ENCODE assay signal across 27 cellular contexts in the genomic region with DNA sequence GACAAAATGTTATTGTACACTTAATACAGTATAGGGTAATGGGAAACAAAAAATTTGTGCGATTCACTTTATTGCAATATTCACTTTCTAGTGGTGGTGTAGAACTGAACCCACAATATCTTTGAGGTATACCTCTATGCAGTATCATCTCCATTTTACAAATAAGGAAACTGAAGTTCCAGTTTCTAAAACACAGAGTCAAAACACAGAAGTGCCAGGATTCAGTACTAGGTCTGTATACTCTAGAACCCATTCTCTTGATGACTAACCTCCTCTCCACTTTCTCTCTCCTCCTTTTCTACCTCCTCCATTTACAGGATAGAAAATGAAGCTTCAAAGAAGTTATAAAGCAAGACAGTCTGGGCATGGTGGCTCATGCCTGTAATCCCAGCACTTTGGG.
DNase-seq lines count a peak whose midpoint lies in the region; ATAC-seq and TF ChIP-seq lines count a peak whose summit lies in the region.
"Had no signal": no experiment of that assay in that cellular context is flagged by ENCODE, and none has a peak within 500 bp of the region (broad histone marks: within the 10 kb centered on the region; RNA-seq: fewer than 3 reads in every experiment).

No MANE protein-coding gene starts in this region.

- DNase-seq in activated gamma-delta T cell treated with Interleukin-2 at 50 U/mL for 16 hours, result no peak
- DNase-seq in omental fat pad (ENCODE audit: low spot score), result no peak
- DNase-seq: activated CD4-positive, alpha-beta T cell treated with anti-CD3 and anti-CD28 coated beads, Interleukin-2, amount 50 U/mL, for 48 hours; activated CD4-positive, CD25-positive, alpha-beta regulatory T cell; activated CD8-positive, alpha-beta memory T cell treated with anti-CD3 and anti-CD28 coated beads, Interleukin-2, amount 50 U/mL, for 4 hours; activated effector memory CD4-positive, alpha-beta T cell treated with anti-CD3 and anti-CD28 coated beads, Interleukin-2, amount 50 U/mL, for 16 hours; caudate nucleus; effector CD8-positive, alpha-beta T cell; hippocampal formation; lower lobe of right lung; midbrain; naive B cell; NCI-H1048; NCI-H2107; NCI-H345; NCI-H69; PC-9; stimulated activated CD8-positive, alpha-beta memory T cell treated with anti-CD3 and anti-CD28 coated beads, Interleukin-4, amount 100 ng/mL, for 48 hours; tibial artery had no signal

- peak; percentile 34 for ATAC-seq in GM18498 (IDR thresholded peaks at IDR 0.05; ENCODE audit: unreplicated experiment)
- ATAC-seq in GM18867 (IDR thresholded peaks at IDR 0.05; ENCODE audit: unreplicated experiment), result peak; percentile 30
- peak; percentile 60 for ATAC-seq in HG02610 (IDR thresholded peaks at IDR 0.05; ENCODE audit: unreplicated experiment)
- peak; percentile 27 for ATAC-seq in HG03432 (IDR thresholded peaks at IDR 0.05; ENCODE audit: unreplicated experiment)
- ATAC-seq in HG03342 (IDR thresholded peaks at IDR 0.05; ENCODE audit: unreplicated experiment), result no peak
- ATAC-seq in omental fat pad (ENCODE audit: low FRiP score), result no peak
- ATAC-seq: gastroesophageal sphincter, HCT116, lower lobe of right lung, sciatic nerve had no signal

- TF ChIP-seq CTCF in omental fat pad (IDR thresholded peaks at IDR 0.05), result no peak

Comparison
In these comparisons a context has a peak if more than half of its experiments do, and no peak if none do; other contexts are left out.
1. ATAC-seq: peak in GM18498 (single experiment), GM18867 (single experiment), HG02610 (single experiment) and HG03432 (single experiment); none in HG03342 (single experiment) and omental fat pad (single experiment).